ENCODE assay signal across 8 cellular contexts in the genomic region with DNA sequence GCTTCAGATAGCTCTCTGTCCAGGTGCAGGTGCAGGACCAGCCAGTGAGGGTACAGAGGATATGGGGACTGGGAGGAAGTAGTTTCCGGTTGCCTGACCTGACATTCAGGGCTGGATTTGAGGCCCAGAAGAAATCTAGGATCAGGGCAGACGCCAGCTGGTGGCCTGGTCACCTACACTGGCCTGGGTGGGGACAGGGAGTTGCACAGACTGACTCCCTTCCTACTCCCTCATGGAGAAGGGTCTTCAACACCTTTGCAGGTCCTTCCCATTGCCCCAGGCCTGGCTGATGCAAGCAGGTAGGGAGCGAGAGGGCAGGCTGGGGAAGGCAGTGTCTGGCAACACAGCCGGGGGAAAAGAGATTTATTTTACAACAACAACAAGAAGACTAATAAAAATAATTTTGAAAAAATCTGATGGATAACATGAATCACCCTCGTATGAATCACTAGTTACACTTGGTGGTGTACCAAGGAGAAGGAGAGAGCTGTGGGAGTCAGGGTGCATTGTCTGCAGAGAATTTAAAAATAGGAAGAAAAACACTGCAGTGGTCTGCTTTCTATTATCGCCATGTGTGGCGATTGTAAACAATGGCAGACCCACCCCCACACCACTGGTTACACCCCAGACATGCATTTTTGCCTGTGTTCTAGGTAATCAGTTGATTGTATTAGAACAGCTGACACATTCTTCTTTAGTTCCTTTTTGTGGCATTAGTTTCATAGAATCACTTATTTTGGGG.
DNase-seq lines count a peak whose midpoint lies in the region; ATAC-seq and TF ChIP-seq lines count a peak whose summit lies in the region.

No MANE protein-coding gene starts in this region.

- H3K4me3 Mint-ChIP-seq in activated CD4-positive, alpha-beta memory T cell treated with anti-CD3 and anti-CD28 coated beads for 36 hours, result peak overlapping the region; percentile 57

- POLR2A ChIA-PET in activated CD4-positive, alpha-beta memory T cell treated with anti-CD3 and anti-CD28 coated beads for 36 hours (lab: Charles Lee), result interaction anchor here (1.1 to 3.7 kb wide), 10 partner anchors 8 to 124 kb away, joined by 3 to 13 read pairs (median 6); no protein-coding TSS in a partner anchor

- peaks cover 89% of the 10 kb centered on the region for H3K4me1 Mint-ChIP-seq in activated CD4-positive, alpha-beta memory T cell treated with anti-CD3 and anti-CD28 coated beads for 36 hours (ENCODE audit: low read depth)

- no peak for TF ChIP-seq CTCF in foreskin fibroblast (IDR thresholded peaks at IDR 0.05; ENCODE audit: low read depth, low read length)

- no peaks in the 10 kb centered on the region for H3K9me3 Mint-ChIP-seq in activated CD4-positive, alpha-beta memory T cell treated with anti-CD3 and anti-CD28 coated beads for 36 hours

- CTCF ChIA-PET in activated CD4-positive, alpha-beta memory T cell treated with anti-CD3 and anti-CD28 coated beads for 36 hours (lab: Charles Lee), result interaction anchor here (0.5 to 11.7 kb wide), 9 partner anchors 9 to 266 kb away, joined by 3 to 172 read pairs (median 5); no protein-coding TSS in a partner anchor

- peak; percentile 48 for DNase-seq in activated CD4-positive, alpha-beta memory T cell treated with anti-CD3 and anti-CD28 coated beads for 36 hours
- DNase-seq in foreskin fibroblast, result peak; percentile 73 to 88
- DNase-seq in NCI-H1417 (lab: John Stamatoyannopoulos, UW), result no peak
- no peak for DNase-seq in pons (ENCODE audit: low spot score)
- no peak for DNase-seq in activated gamma-delta T cell treated with Interleukin-2 at 50 U/mL for 16 hours

- H3K27ac Mint-ChIP-seq in activated CD4-positive, alpha-beta memory T cell treated with anti-CD3 and anti-CD28 coated beads for 36 hours, result peak overlapping the region; percentile 88

- H3K4me3 ChIP-seq in foreskin fibroblast (ENCODE audit: low read depth in 1 of 2, low read length in 2 of 2), result no peak overlapping the region

- H3K36me3 Mint-ChIP-seq in activated CD4-positive, alpha-beta memory T cell treated with anti-CD3 and anti-CD28 coated beads for 36 hours, result peaks cover 3% of the 10 kb centered on the region

- intact Hi-C loops in activated CD4-positive, alpha-beta memory T cell treated with anti-CD3 and anti-CD28 coated beads for 36 hours (cut with micrococcal nuclease), result loop anchor here (1.0 to 10.0 kb wide), 9 partner anchors 180 to 1092 kb away; a partner anchor contains a TSS

- H3K27me3 Mint-ChIP-seq in activated CD4-positive, alpha-beta memory T cell treated with anti-CD3 and anti-CD28 coated beads for 36 hours, result no peaks in the 10 kb centered on the region

- ATAC-seq in GM18498 (IDR thresholded peaks at IDR 0.05; ENCODE audit: unreplicated experiment), result peak; percentile 23
- peak; percentile 13 for ATAC-seq in HG03135 (IDR thresholded peaks at IDR 0.05; ENCODE audit: unreplicated experiment)
- no peak for ATAC-seq in HG03432 (IDR thresholded peaks at IDR 0.05; ENCODE audit: unreplicated experiment)

Comparison
In these comparisons a context has a peak if more than half of its experiments do, and no peak if none do; other contexts are left out.
1. DNase-seq: peak in activated CD4-positive, alpha-beta memory T cell treated with anti-CD3 and anti-CD28 coated beads for 36 hours (single experiment) and foreskin fibroblast (2 of 2); none in NCI-H1417 (0 of 3), pons (single experiment) and activated gamma-delta T cell treated with Interleukin-2 at 50 U/mL for 16 hours (single experiment).